10 cellular contexts compared by ENCODE assay signal in genomic region chr10:69757553-69758309, GRCh38. TPM values are rescaled to one million over a fixed set of nuclear protein-coding genes. Genes with fewer than 3 reads are reported as not detected.
A peak's percentile ranks its signal among the peaks of the same experiment; 100 is the strongest.
DNase-seq lines count a peak whose midpoint lies in the region; ATAC-seq, FAIRE-seq and TF ChIP-seq lines count a peak whose summit lies in the region.
"Had no signal": no experiment of that assay in that cellular context is flagged by ENCODE, and none has a peak within 500 bp of the region (broad histone marks: within the 10 kb centered on the region; RNA-seq: fewer than 3 reads in every experiment).

No MANE protein-coding gene starts in this region.

- H3K9ac ChIP-seq in H9 (ENCODE audit: extremely low read depth, insufficient read length, low read length) = no peak overlapping the region

- no peak overlapping the region for H4K91ac ChIP-seq in H9 (ENCODE audit: insufficient read length, low read depth, low read length)

- no peak overlapping the region for H3K14ac ChIP-seq in H9 (ENCODE audit: insufficient read depth, low read length)

- H3T11ph ChIP-seq in H9 (ENCODE audit: low read length) = no peak overlapping the region

- TF ChIP-seq CTCF in epithelial cell of esophagus (IDR thresholded peaks at IDR 0.05; ENCODE audit: insufficient read depth, low read depth, low read length, missing control alignments) (no peak), osteoblast (IDR thresholded peaks at IDR 0.05; ENCODE audit: extremely low read depth, low read depth, low read length) (no peak), H9 (conservative IDR thresholded peaks at IDR 0.05) (no peak)

- no peak overlapping the region for H3K23ac ChIP-seq in H9 (ENCODE audit: insufficient read length, low read depth, low read length)

- H4K20me1 ChIP-seq in osteoblast (ENCODE audit: insufficient read depth, low read length) = no peaks in the 10 kb centered on the region
- H4K20me1 ChIP-seq in H9 (ENCODE audit: control insufficient read depth, insufficient read depth, insufficient read length) = no peaks in the 10 kb centered on the region

- H3K27ac Mint-ChIP-seq in H9 = no peak overlapping the region

- no peaks in the 10 kb centered on the region for H3K36me3 ChIP-seq in osteoblast (ENCODE audit: insufficient read depth, low read length)
- H3K36me3 ChIP-seq: prostate gland had no signal

- H3K4me2 ChIP-seq in osteoblast (ENCODE audit: insufficient read depth, low read length) (peak overlapping the region; percentile 63), H9 (ENCODE audit: insufficient read depth, insufficient read length, low read length) (no peak overlapping the region)

- peak; percentile 65 for DNase-seq in DMS153 (lab: John Stamatoyannopoulos, UW)
- DNase-seq in NCI-H226 = peak; percentile 26
- DNase-seq in epithelial cell of esophagus (ENCODE audit: low read depth) = peak; percentile 13
- DNase-seq in osteoblast (ENCODE audit: insufficient read length, low spot score, missing footprints) = peak; percentile 84
- no peak for DNase-seq in HTR-8/SVneo (ENCODE audit: insufficient read length, low spot score)
- no peak for DNase-seq in middle frontal gyrus (ENCODE audit: extremely low spot score, low spot score)
- no peak for DNase-seq in H9
- DNase-seq: activated T-cell treated with anti-CD3 and anti-CD28 coated beads, Interleukin-2, amount 50 U/mL, for 48 hours had no signal

- no peak for ATAC-seq in HG03280 (IDR thresholded peaks at IDR 0.05; ENCODE audit: unreplicated experiment)

- H3K56ac ChIP-seq in H9 (ENCODE audit: insufficient read length, low read depth, low read length) = no peak overlapping the region

- 0 out of 4 replicates have a peak, but pooled peaks cover 0 to 3% of the 10 kb centered on the region in 2 experiments for H3K4me1 Mint-ChIP-seq in H9

- FAIRE-seq in HTR-8/SVneo (lab: Jason Lieb, UNC) = no peak

- H3K4me3 Mint-ChIP-seq in H9 = no peak overlapping the region

- no peak overlapping the region for H3K4ac ChIP-seq in H9 (ENCODE audit: low read depth, low read length)

- H4K8ac ChIP-seq in H9 (replicated peaks; ENCODE audit: insufficient read length, low read depth, low read length) = no peak overlapping the region

- H2AFZ ChIP-seq in osteoblast (ENCODE audit: low read length) = peak overlapping the region; percentile 78
- H2AFZ ChIP-seq in H9 (ENCODE audit: low read length) = no peak overlapping the region

- H3K79me2 ChIP-seq in osteoblast (ENCODE audit: insufficient read depth, low read length) (no peaks in the 10 kb centered on the region), H9 (ENCODE audit: insufficient read depth, low read length) (no peaks in the 10 kb centered on the region)

- H3K79me1 ChIP-seq in H9 (ENCODE audit: insufficient read depth, low read depth, low read length, poor library complexity, severe bottlenecking) = no peaks in the 10 kb centered on the region

- peak overlapping the region; percentile 43 for H3K27ac ChIP-seq in osteoblast (ENCODE audit: low read depth, low read length)
- H3K27ac ChIP-seq in H9 (ENCODE audit: insufficient read length, low read depth, low read length) = no peak overlapping the region
- H3K27ac ChIP-seq: prostate gland had no signal

- peaks cover 13% of the 10 kb centered on the region for H3K4me1 ChIP-seq in osteoblast (ENCODE audit: insufficient read depth, low read length)
- H3K4me1 ChIP-seq in H9 (ENCODE audit: insufficient read depth, low read length) = no peaks in the 10 kb centered on the region; the same call in 1 of the 2 replicates
- H3K4me1 ChIP-seq: prostate gland had no signal

- H3K4me3 ChIP-seq in epithelial cell of esophagus (ENCODE audit: low read length) (no peak overlapping the region), osteoblast (ENCODE audit: insufficient read depth, low read length) (no peak overlapping the region)
- H3K4me3 ChIP-seq: prostate gland had no signal

- H2BK5ac ChIP-seq in H9 (ENCODE audit: insufficient read length, low read length) = no peak overlapping the region

- no peaks in the 10 kb centered on the region for H3K23me2 ChIP-seq in H9 (ENCODE audit: insufficient read length, low read depth, low read length, poor library complexity, severe bottlenecking)

- no peaks in the 10 kb centered on the region for H3K36me3 Mint-ChIP-seq in H9 (ENCODE audit: insufficient read depth in 1 of 3, low read depth in 3 of 3)

- H2BK12ac ChIP-seq in H9 (ENCODE audit: insufficient read length, low read depth, low read length) = no peak overlapping the region

- no peak overlapping the region for H2BK120ac ChIP-seq in H9 (ENCODE audit: low read depth, low read length, poor library complexity, severe bottlenecking)

- no peak overlapping the region for H2BK15ac ChIP-seq in H9 (ENCODE audit: low read depth, low read length)

- no peak overlapping the region for H2BK20ac ChIP-seq in H9 (ENCODE audit: low read depth, low read length, poor library complexity, severe bottlenecking)

- peaks cover 13% of the 10 kb centered on the region for H3K27me3 Mint-ChIP-seq in H9 (ENCODE audit: low read depth)

- H3K9me3 Mint-ChIP-seq in H9 = no peaks in the 10 kb centered on the region

- H4K5ac ChIP-seq in H9 (ENCODE audit: insufficient read length, low read depth, low read length) = no peak overlapping the region

- H3K9me3 ChIP-seq in osteoblast (ENCODE audit: low read depth, low read length) = no peaks in the 10 kb centered on the region
- H3K9me3 ChIP-seq in H9 (ENCODE audit: control insufficient read depth, low read depth, low read length) = no peaks in the 10 kb centered on the region
- H3K9me3 ChIP-seq: prostate gland had no signal

- WGBS in H9 (ENCODE audit: extremely low coverage, insufficient read length, low lambda C conversion rate) = no CpG with 5 or more reads among the region's 10 CpGs

- H3K18ac ChIP-seq in H9 (ENCODE audit: insufficient read length, low read depth, low read length) = no peak overlapping the region

- H2AK5ac ChIP-seq in H9 (ENCODE audit: insufficient read length, low read length) = no peak overlapping the region

- H3K27me3 ChIP-seq in osteoblast (ENCODE audit: insufficient read depth, low read length) (peaks cover 8% of the 10 kb centered on the region), H9 (ENCODE audit: insufficient read depth, low read length) (peaks cover 3% of the 10 kb centered on the region)

RNA-seq across cellular contexts. Expression of gene COL13A1, which starts 44.0 kb away (rescaled TPM):
- total RNA-seq in osteoblast = 1.1 and 1.8 TPM in 2 replicates
- total RNA-seq in H9 (2021) = 3.1 and 3.6 TPM in 2 replicates

Comparison
In these comparisons a context has a peak if more than half of its experiments do, and no peak if none do; other contexts are left out.
1. DNase-seq: peak in DMS153 (single experiment), NCI-H226 (single experiment), epithelial cell of esophagus (single experiment) and osteoblast (single experiment); none in HTR-8/SVneo (single experiment), middle frontal gyrus (single experiment) and H9 (single experiment).